In the genomic region with DNA sequence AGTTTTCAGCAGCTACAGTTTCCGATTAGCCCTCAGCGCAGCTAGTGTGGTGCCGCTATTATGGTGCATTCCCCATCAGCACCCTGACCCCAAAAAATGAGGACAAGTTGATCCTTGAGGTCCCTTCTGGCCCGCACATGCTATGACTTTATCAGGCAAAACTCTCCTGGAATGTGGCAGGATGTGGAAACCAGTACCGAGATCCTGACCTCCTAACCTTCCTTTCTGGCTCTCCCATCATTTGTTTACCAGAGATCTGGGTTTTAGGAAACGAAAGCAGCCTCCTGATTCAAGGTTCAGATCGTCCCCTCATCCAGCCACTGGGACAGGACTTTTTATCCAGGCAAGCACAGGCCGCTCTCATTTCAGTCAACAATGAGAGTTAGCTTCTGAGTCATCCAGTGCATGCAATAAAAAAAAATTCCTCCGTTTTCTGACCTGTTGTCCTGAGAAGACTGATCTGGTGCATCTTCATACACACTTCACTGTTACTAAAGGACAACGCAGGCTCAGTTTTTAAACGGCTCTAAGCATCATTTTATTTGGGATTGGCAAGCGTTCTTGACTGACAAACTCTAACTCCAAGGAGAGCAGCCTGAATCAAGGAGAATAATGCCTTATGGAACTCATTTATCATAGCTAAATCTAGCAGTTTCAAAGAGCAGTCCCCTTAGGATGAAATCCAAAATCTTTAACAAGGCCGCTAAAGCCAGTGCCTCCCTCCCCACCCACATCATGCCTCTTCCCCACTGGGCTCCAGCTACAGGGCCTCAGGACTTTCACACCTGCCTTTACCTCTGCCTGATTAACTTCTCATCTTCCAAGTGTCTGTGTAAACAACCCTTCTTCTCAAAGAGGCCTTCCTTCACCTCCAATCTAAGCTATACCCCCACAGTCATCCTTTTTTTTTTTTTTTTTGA, we compare ENCODE assay signal across 9 cellular contexts. TPM values are rescaled to one million over a fixed set of nuclear protein-coding genes. Genes with fewer than 3 reads are reported as not detected.
DNase-seq lines count a peak whose midpoint lies in the region; ATAC-seq and TF ChIP-seq lines count a peak whose summit lies in the region.
"Had no signal": no experiment of that assay in that cellular context is flagged by ENCODE, and none has a peak within 500 bp of the region (broad histone marks: within the 10 kb centered on the region; RNA-seq: fewer than 3 reads in every experiment).

No MANE protein-coding gene starts in this region.

- peak overlapping the region; percentile 74 for H3K27ac Mint-ChIP-seq in WTC11
- H3K27ac Mint-ChIP-seq in T-helper 2 cell treated with Interferon-gamma antibody and Interleukin-4, amounts not matched to agents 5 μg/mL and 100 μg/mL, for 36 hours, result no peak overlapping the region

- H3K27me3 Mint-ChIP-seq in WTC11 (ENCODE audit: low read depth), result no peaks in the 10 kb centered on the region
- no peaks in the 10 kb centered on the region for H3K27me3 Mint-ChIP-seq in T-helper 2 cell treated with Interferon-gamma antibody and Interleukin-4, amounts not matched to agents 5 μg/mL and 100 μg/mL, for 36 hours (ENCODE audit: low read depth)

- peaks cover 6% of the 10 kb centered on the region; the same call in 1 of the 2 replicates for H3K9me3 Mint-ChIP-seq in WTC11
- H3K9me3 Mint-ChIP-seq in T-helper 2 cell treated with Interferon-gamma antibody and Interleukin-4, amounts not matched to agents 5 μg/mL and 100 μg/mL, for 36 hours, result no peaks in the 10 kb centered on the region

- peaks cover 22% of the 10 kb centered on the region for H3K36me3 Mint-ChIP-seq in WTC11
- no peaks in the 10 kb centered on the region for H3K36me3 Mint-ChIP-seq in T-helper 2 cell treated with Interferon-gamma antibody and Interleukin-4, amounts not matched to agents 5 μg/mL and 100 μg/mL, for 36 hours (ENCODE audit: low read depth)

- DNase-seq in DMS53 treated with DMSO at 0.1 percent for 48 hours (lab: John Stamatoyannopoulos, UW; ENCODE audit: unreplicated experiment) (peak; percentile 36), WTC11 (ENCODE audit: low spot score) (no peak), Right ventricle myocardium superior (no peak), renal cortical epithelial cell (ENCODE audit: low read depth) (peak; percentile 75), cerebellar cortex (ENCODE audit: low spot score) (no peak), germinal center (ENCODE audit: low spot score) (no peak), SHP77 (lab: John Stamatoyannopoulos, UW) (no peak)
- no peak for DNase-seq in T-helper 2 cell treated with Interferon-gamma antibody and Interleukin-4, amounts not matched to agents 5 μg/mL and 100 μg/mL, for 36 hours (ENCODE audit: low spot score)

- peaks cover 49% of the 10 kb centered on the region for H3K4me1 Mint-ChIP-seq in WTC11
- H3K4me1 Mint-ChIP-seq in T-helper 2 cell treated with Interferon-gamma antibody and Interleukin-4, amounts not matched to agents 5 μg/mL and 100 μg/mL, for 36 hours (ENCODE audit: low read depth), result peaks cover under 1% of the 10 kb centered on the region

- H3K4me3 Mint-ChIP-seq in WTC11, result no peak overlapping the region
- no peak overlapping the region for H3K4me3 Mint-ChIP-seq in T-helper 2 cell treated with Interferon-gamma antibody and Interleukin-4, amounts not matched to agents 5 μg/mL and 100 μg/mL, for 36 hours

- POLR2A ChIA-PET in WTC11 (lab: Charles Lee), result interaction anchor here (1.0 kb wide), 1 partner anchor 9 kb away, joined by 4 read pairs; no protein-coding TSS in a partner anchor

- intact Hi-C loops in Right ventricle myocardium superior (cut with DNase I), result no loop called here

- ATAC-seq in WTC11 (no peak), Right ventricle myocardium superior (ENCODE audit: poor library complexity) (peak; percentile 63)

- no peak for TF ChIP-seq CTCF in WTC11 (IDR thresholded peaks at IDR 0.05)

- CTCF ChIA-PET in WTC11 (lab: Charles Lee), result interaction anchor here (1.0 to 1.4 kb wide), 2 partner anchors 27 to 31 kb away, joined by 3 to 4 read pairs; no protein-coding TSS in a partner anchor

TF ChIP-seq in WTC11, 78 proteins besides CTCF, POLR2A, EP300 and RAD21:
- TF ChIP-seq GABPB1 (CRISPR knock-in tag; IDR thresholded peaks at IDR 0.05), result peak; percentile 68
- no peak for TF ChIP-seq FOXJ3 (CRISPR knock-in tag; IDR thresholded peaks at IDR 0.05; ENCODE audit: borderline replicate concordance)

RNA-seq across cellular contexts. Expression of gene PDLIM1, which starts 17.1 kb away (rescaled TPM):
- 223 to 226 TPM (median 226 TPM) in 3 replicates for total RNA-seq in WTC11 (2021)
- total RNA-seq in Right ventricle myocardium superior, result 226 TPM
- 19.4 and 45.8 TPM in 2 replicates for total RNA-seq in renal cortical epithelial cell
- total RNA-seq: G401 had no signal

Comparison
In these comparisons a context has a peak if more than half of its experiments do, and no peak if none do; other contexts are left out.
1. DNase-seq: peak in DMS53 treated with DMSO at 0.1 percent for 48 hours (single experiment) and renal cortical epithelial cell (single experiment); none in WTC11 (single experiment), Right ventricle myocardium superior (single experiment), cerebellar cortex (single experiment), germinal center (single experiment), SHP77 (0 of 2) and T-helper 2 cell treated with Interferon-gamma antibody and Interleukin-4, amounts not matched to agents 5 μg/mL and 100 μg/mL, for 36 hours (single experiment).